In genomic region chr21:16196521-16197208, GRCh38 we compare ENCODE assay signal across 11 cellular contexts.
DNase-seq lines count a peak whose midpoint lies in the region; ATAC-seq, FAIRE-seq and TF ChIP-seq lines count a peak whose summit lies in the region.
"Had no signal": no experiment of that assay in that cellular context is flagged by ENCODE, and none has a peak within 500 bp of the region (broad histone marks: within the 10 kb centered on the region; RNA-seq: fewer than 3 reads in every experiment).

No MANE protein-coding gene starts in this region.

- no peaks in the 10 kb centered on the region for H3K27me3 ChIP-seq in MM.1S (replicated peaks; ENCODE audit: insufficient read depth, low read length)

- 13% methylated on average over 6 of the region's 6 CpGs for WGBS in A549 (ENCODE audit: missing lambda C conversion rate)
- WGBS in lower leg skin, 2 donors, result 45 to 49% methylated on average over 6 of the region's 6 CpGs

- TF ChIP-seq RAD21 in A549 (conservative IDR thresholded peaks at IDR 0.05 in 1 of 2, IDR thresholded peaks at IDR 0.05 in 1 of 2), result no peak

- H3K79me2 ChIP-seq in MM.1S (ENCODE audit: low read length), result peaks cover 9% of the 10 kb centered on the region; the same call in 1 of the 2 replicates

- no peaks in the 10 kb centered on the region for H3K9me2 ChIP-seq in MM.1S (replicated peaks; ENCODE audit: insufficient read depth, low read length)

- TF ChIP-seq EP300 in A549 (IDR thresholded peaks at IDR 0.05), result no peak

- CTCF ChIA-PET in A549 (lab: Yijun Ruan, JAX), result no interaction called here

- H4K20me1 ChIP-seq in MM.1S (ENCODE audit: insufficient read depth, low read length), result no peaks in the 10 kb centered on the region

- H3K36me3 Mint-ChIP-seq in endothelial cell (ENCODE audit: low read depth, unreplicated experiment) (peaks cover 4% of the 10 kb centered on the region), nephron progenitor cell (ENCODE audit: low read depth) (peaks cover 36% of the 10 kb centered on the region)

- POLR2A ChIA-PET in A549 (lab: Yijun Ruan, JAX), result no interaction called here

- H3K9me3 ChIP-seq in A549, result no peaks in the 10 kb centered on the region
- H3K9me3 ChIP-seq in MM.1S (replicated peaks; ENCODE audit: insufficient read depth, low read length), result no peaks in the 10 kb centered on the region
- H3K9me3 ChIP-seq: Caco-2 had no signal

- H3F3A ChIP-seq in MM.1S (ENCODE audit: insufficient read depth, low read length), result peaks cover 11% of the 10 kb centered on the region

- peaks cover 20% of the 10 kb centered on the region for H3K4me1 ChIP-seq in A549
- peaks cover 19% of the 10 kb centered on the region for H3K4me1 ChIP-seq in MM.1S (ENCODE audit: low read length)

- peaks cover 29% of the 10 kb centered on the region for H3K4me1 Mint-ChIP-seq in endothelial cell (ENCODE audit: unreplicated experiment)
- peaks cover 68% of the 10 kb centered on the region for H3K4me1 Mint-ChIP-seq in nephron progenitor cell

- H3K27ac Mint-ChIP-seq in endothelial cell (ENCODE audit: unreplicated experiment) (peak overlapping the region; percentile 75), nephron progenitor cell (peak overlapping the region; percentile 98)

- H3K9ac ChIP-seq in MM.1S (ENCODE audit: low read length), result peak overlapping the region; percentile 62

- H3K36me3 ChIP-seq in MM.1S (replicated peaks; ENCODE audit: insufficient read depth, low read length), result no peaks in the 10 kb centered on the region

- H3K9me3 Mint-ChIP-seq in endothelial cell (ENCODE audit: unreplicated experiment) (peaks cover 6% of the 10 kb centered on the region), nephron progenitor cell (peaks cover 40% of the 10 kb centered on the region)

- DNase-seq in A549 (ENCODE audit: low read depth in 1 of 2, low spot score in 1 of 2) (no peak), MM.1S (no peak), endothelial cell (ENCODE audit: low spot score) (no peak), nephron progenitor cell (no peak), islet precursor cell (no peak), GM12892 (ENCODE audit: insufficient read length) (no peak), lower leg skin (ENCODE audit: low spot score in 2 of 2) (no peak)
- DNase-seq: activated CD4-positive, alpha-beta T cell treated with anti-CD3 and anti-CD28 coated beads, Interleukin-2, amount 50 U/mL, for 1 hour; Caco-2; effector CD8-positive, alpha-beta T cell had no signal

- ATAC-seq in A549 (no peak), HG03460 (IDR thresholded peaks at IDR 0.05; ENCODE audit: unreplicated experiment) (no peak)

- H3K4me3 Mint-ChIP-seq in endothelial cell (ENCODE audit: unreplicated experiment), result no peak overlapping the region
- peak overlapping the region; percentile 83 for H3K4me3 Mint-ChIP-seq in nephron progenitor cell

- no peak for TF ChIP-seq POLR2A in A549 (IDR thresholded peaks at IDR 0.05; ENCODE audit: low read length)
- no peak for TF ChIP-seq POLR2A in GM12892 (IDR thresholded peaks at IDR 0.05; ENCODE audit: low read depth, low read length)
- TF ChIP-seq POLR2A in lower leg skin (IDR thresholded peaks at IDR 0.05), result no peak

- H3K27me3 Mint-ChIP-seq in endothelial cell (ENCODE audit: unreplicated experiment) (no peaks in the 10 kb centered on the region), nephron progenitor cell (ENCODE audit: low read depth, poor library complexity) (peaks cover 3% of the 10 kb centered on the region)

- H3K27ac ChIP-seq in A549, result peak overlapping the region; percentile 86 to 94
- H3K27ac ChIP-seq in MM.1S (ENCODE audit: low read length), result peak overlapping the region; percentile 68; the same call in 1 of the 2 replicates

- intact Hi-C loops in lower leg skin (cut with DNase I; ENCODE audit: low total_unique reads), result no loop called here

- H3K4me3 ChIP-seq in A549 (peak overlapping the region; percentile 51), MM.1S (ENCODE audit: low read length) (peak overlapping the region; percentile 66), lower leg skin (ENCODE audit: low read depth, poor library complexity, severe bottlenecking) (no peak overlapping the region)

- FAIRE-seq in A549 (lab: Jason Lieb, UNC) (no peak), GM12892 (lab: Jason Lieb, UNC) (no peak)

- TF ChIP-seq CTCF in A549 (IDR thresholded peaks at IDR 0.05) (no peak), MM.1S (IDR thresholded peaks at IDR 0.05; ENCODE audit: low read length) (no peak), endothelial cell (IDR thresholded peaks at IDR 0.05; ENCODE audit: unreplicated experiment) (no peak), nephron progenitor cell (IDR thresholded peaks at IDR 0.05) (no peak), lower leg skin (IDR thresholded peaks at IDR 0.05) (no peak)

- peak overlapping the region; percentile 42 for H2AFZ ChIP-seq in MM.1S (ENCODE audit: low read length)

- peak overlapping the region; percentile 78 for H3K4me2 ChIP-seq in A549
- H3K4me2 ChIP-seq in MM.1S (ENCODE audit: low read depth, low read length), result peak overlapping the region; percentile 49

TF ChIP-seq in A549, 52 proteins besides CTCF, POLR2A, EP300 and RAD21:
- TF ChIP-seq CHD2 (IDR thresholded peaks at IDR 0.05; ENCODE audit: low read length, partially characterized antibody) (no peak), NR3C1 (IDR thresholded peaks at IDR 0.05) (no peak), BHLHE40 (IDR thresholded peaks at IDR 0.05; ENCODE audit: low read depth, low read length) (no peak), HDAC2 (IDR thresholded peaks at IDR 0.05) (no peak), JUNB (IDR thresholded peaks at IDR 0.05) (no peak), BCL3 (IDR thresholded peaks at IDR 0.05) (no peak), RFX5 (IDR thresholded peaks at IDR 0.05) (no peak)
